8 cellular contexts compared by ENCODE assay signal in genomic region chr1:110615548-110616130, GRCh38. TPM values are rescaled to one million over a fixed set of nuclear protein-coding genes. Genes with fewer than 3 reads are reported as not detected.
DNase-seq lines count a peak whose midpoint lies in the region; ATAC-seq and TF ChIP-seq lines count a peak whose summit lies in the region.

No MANE protein-coding gene starts in this region.

- H3K36me3 Mint-ChIP-seq in natural killer cell, result no peaks in the 10 kb centered on the region
- H3K36me3 Mint-ChIP-seq in natural killer cell treated with Interleukin-12 subunit alpha and Interleukin-12 subunit beta and Interleukin-15 and Interleukin-18, amount 100 ng/mL, for 72 hours, result no peaks in the 10 kb centered on the region

- ATAC-seq in natural killer cell (no peak), HG03135 (IDR thresholded peaks at IDR 0.05; ENCODE audit: unreplicated experiment) (no peak)
- no peak for ATAC-seq in natural killer cell treated with Interleukin-12 subunit alpha and Interleukin-12 subunit beta and Interleukin-15 and Interleukin-18, amount 100 ng/mL, for 72 hours

- H3K27me3 Mint-ChIP-seq in natural killer cell (ENCODE audit: low read depth in 2 of 2), result peaks cover 33 to 44% of the 10 kb centered on the region in 2 donors
- peaks cover 21 to 30% of the 10 kb centered on the region in 2 donors for H3K27me3 Mint-ChIP-seq in natural killer cell treated with Interleukin-12 subunit alpha and Interleukin-12 subunit beta and Interleukin-15 and Interleukin-18, amount 100 ng/mL, for 72 hours

- TF ChIP-seq CTCF in natural killer cell (IDR thresholded peaks at IDR 0.05) (peak; percentile 18), cardiac fibroblast (IDR thresholded peaks at IDR 0.05; ENCODE audit: low read depth, low read length) (peak; percentile 76)

- no peaks in the 10 kb centered on the region for H3K9me3 Mint-ChIP-seq in natural killer cell
- H3K9me3 Mint-ChIP-seq in natural killer cell treated with Interleukin-12 subunit alpha and Interleukin-12 subunit beta and Interleukin-15 and Interleukin-18, amount 100 ng/mL, for 72 hours, result no peaks in the 10 kb centered on the region

- H3K4me3 ChIP-seq in cardiac fibroblast (replicated peaks in 1 of 2; ENCODE audit: low read depth in 2 of 2, low read length in 2 of 2), result no peak overlapping the region

- DNase-seq in natural killer cell (no peak), NCI-H1694 (lab: John Stamatoyannopoulos, UW) (peak; percentile 87), SW480 (ENCODE audit: low spot score) (peak; percentile 66), cardiac fibroblast (ENCODE audit: low read depth in 2 of 2) (peak; percentile 62 to 65), kidney tubule cell (ENCODE audit: low spot score) (peak; percentile 78)
- no peak for DNase-seq in natural killer cell treated with Interleukin-12 subunit alpha and Interleukin-12 subunit beta and Interleukin-15 and Interleukin-18, amount 100 ng/mL, for 72 hours (ENCODE audit: low spot score)
- peak; percentile 46 for DNase-seq in stimulated activated CD8-positive, alpha-beta memory T cell treated with anti-CD3 and anti-CD28 coated beads, Interleukin-4, amount 100 ng/mL, for 24 hours (ENCODE audit: low read depth)

- no peak overlapping the region for H3K27ac Mint-ChIP-seq in natural killer cell
- no peak overlapping the region for H3K27ac Mint-ChIP-seq in natural killer cell treated with Interleukin-12 subunit alpha and Interleukin-12 subunit beta and Interleukin-15 and Interleukin-18, amount 100 ng/mL, for 72 hours

- H3K4me3 Mint-ChIP-seq in natural killer cell, result no peak overlapping the region
- H3K4me3 Mint-ChIP-seq in natural killer cell treated with Interleukin-12 subunit alpha and Interleukin-12 subunit beta and Interleukin-15 and Interleukin-18, amount 100 ng/mL, for 72 hours, result no peak overlapping the region

- H3K4me1 Mint-ChIP-seq in natural killer cell, result peaks cover 19 to 24% of the 10 kb centered on the region in 2 donors
- H3K4me1 Mint-ChIP-seq in natural killer cell treated with Interleukin-12 subunit alpha and Interleukin-12 subunit beta and Interleukin-15 and Interleukin-18, amount 100 ng/mL, for 72 hours (ENCODE audit: low read depth in 2 of 2), result peaks cover 28 to 31% of the 10 kb centered on the region in 2 donors

- intact Hi-C loops in natural killer cell (cut with micrococcal nuclease), result no loop called here

RNA-seq across cellular contexts. Expression of gene KCNA2, which starts 9.5 kb away (rescaled TPM):
- total RNA-seq in natural killer cell, result 1 to 10 TPM in 1 of 3 donors, under 1 TPM in 2; 0.07 to 2.6 (median 0.26) TPM
- under 1 TPM; 0.62 to 0.92 TPM for total RNA-seq in natural killer cell treated with Interleukin-12 subunit alpha and Interleukin-12 subunit beta and Interleukin-15 and Interleukin-18, amount 100 ng/mL, for 72 hours

RNA-seq across cellular contexts. Expression of gene KCNA3, which starts 59.1 kb away (rescaled TPM):
- 10 to 100 TPM; 19.7 to 36.2 (median 30.3) TPM for total RNA-seq in natural killer cell
- 100 to 1,000 TPM in 1 of 2 donors, 10 to 100 TPM in 1; 65.7 to 105 TPM for total RNA-seq in natural killer cell treated with Interleukin-12 subunit alpha and Interleukin-12 subunit beta and Interleukin-15 and Interleukin-18, amount 100 ng/mL, for 72 hours

Comparison
In these comparisons a context has a peak if more than half of its experiments do, and no peak if none do; other contexts are left out.
1. DNase-seq: peak in NCI-H1694 (single experiment), SW480 (single experiment), cardiac fibroblast (2 of 2), kidney tubule cell (single experiment) and stimulated activated CD8-positive, alpha-beta memory T cell treated with anti-CD3 and anti-CD28 coated beads, Interleukin-4, amount 100 ng/mL, for 24 hours (single experiment); none in natural killer cell (single experiment) and natural killer cell treated with Interleukin-12 subunit alpha and Interleukin-12 subunit beta and Interleukin-15 and Interleukin-18, amount 100 ng/mL, for 72 hours (single experiment).